ENCODE assay signal across 11 cellular contexts in the genomic region with DNA sequence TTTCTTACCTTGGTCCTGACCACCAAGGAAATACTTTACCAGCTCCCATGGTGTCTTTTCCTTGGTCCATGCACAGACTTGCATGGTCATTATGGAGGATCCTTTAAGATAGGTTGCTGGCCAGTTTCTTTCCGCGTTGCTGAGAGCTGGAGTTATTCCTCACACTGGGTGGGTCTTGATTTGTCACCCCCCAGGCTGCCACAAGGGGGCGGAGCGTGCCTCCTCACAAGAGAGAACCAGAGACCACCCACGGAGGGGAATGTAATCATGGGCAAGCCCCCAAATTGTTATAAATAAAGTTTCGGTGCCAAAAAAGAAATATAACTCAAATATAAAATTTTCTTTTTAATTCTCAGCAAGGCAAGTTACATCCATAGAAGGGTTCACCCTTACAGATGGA. TPM values are rescaled to one million over a fixed set of nuclear protein-coding genes. Genes with fewer than 3 reads are reported as not detected.
DNase-seq lines count a peak whose midpoint lies in the region; ATAC-seq and TF ChIP-seq lines count a peak whose summit lies in the region.
"Had no signal": no experiment of that assay in that cellular context is flagged by ENCODE, and none has a peak within 500 bp of the region (broad histone marks: within the 10 kb centered on the region; RNA-seq: fewer than 3 reads in every experiment).

No MANE protein-coding gene starts in this region.

- TF ChIP-seq CTCF in fibroblast of pulmonary artery (IDR thresholded peaks at IDR 0.05; ENCODE audit: low read length, missing control alignments): peak; percentile 14

- intact Hi-C loops in activated T-helper 1 cell treated with anti-CD3 and anti-CD28 coated beads, Interleukin-12 subunit alpha, Interleukin-12 subunit beta, Interleukin-2, Interleukin-4 antibody, amounts not matched to agents 30 ng/mL and 10 ng/mL and 1 ng/mL, durations not matched to agents 14 hours and 24 hours and 36 hours (cut with micrococcal nuclease): loop anchor here (1.0 to 2.0 kb wide), 2 partner anchors 289 to 417 kb away; no protein-coding TSS in a partner anchor

- peaks cover 5% of the 10 kb centered on the region for H3K27me3 Mint-ChIP-seq in activated T-helper 1 cell treated with anti-CD3 and anti-CD28 coated beads, Interleukin-12 subunit alpha, Interleukin-12 subunit beta, Interleukin-2, Interleukin-4 antibody, amounts not matched to agents 30 ng/mL and 10 ng/mL and 1 ng/mL, durations not matched to agents 14 hours and 24 hours and 36 hours (ENCODE audit: insufficient read depth)
- no peaks in the 10 kb centered on the region for H3K27me3 Mint-ChIP-seq in stimulated activated naive CD8-positive, alpha-beta T cell treated with anti-CD3 and anti-CD28 coated beads, Interleukin-15, amount 100 ng/mL, for 72 hours

- no peaks in the 10 kb centered on the region for H3K4me1 Mint-ChIP-seq in activated T-helper 1 cell treated with anti-CD3 and anti-CD28 coated beads, Interleukin-12 subunit alpha, Interleukin-12 subunit beta, Interleukin-2, Interleukin-4 antibody, amounts not matched to agents 30 ng/mL and 10 ng/mL and 1 ng/mL, durations not matched to agents 14 hours and 24 hours and 36 hours (ENCODE audit: low read depth)
- no peaks in the 10 kb centered on the region for H3K4me1 Mint-ChIP-seq in stimulated activated naive CD8-positive, alpha-beta T cell treated with anti-CD3 and anti-CD28 coated beads, Interleukin-15, amount 100 ng/mL, for 72 hours

- DNase-seq in activated T-helper 1 cell treated with Interleukin-2 at 50 U/mL for 16 hours (ENCODE audit: low read depth) (peak; percentile 2), fibroblast of pulmonary artery (ENCODE audit: low read depth) (no peak), HPDE6-E6E7 (ENCODE audit: extremely low spot score) (no peak)
- no peak for DNase-seq in activated T-helper 1 cell treated with anti-CD3 and anti-CD28 coated beads, Interleukin-12 subunit alpha, Interleukin-12 subunit beta, Interleukin-2, Interleukin-4 antibody, amounts not matched to agents 30 ng/mL and 10 ng/mL and 1 ng/mL, durations not matched to agents 14 hours and 24 hours and 36 hours (ENCODE audit: low spot score)
- peak; percentile 34 for DNase-seq in activated CD4-positive, CD25-positive, alpha-beta regulatory T cell treated with anti-CD3 and anti-CD28 coated beads, Interleukin-2, amount 50 U/mL, for 72 hours
- DNase-seq in stimulated activated naive CD8-positive, alpha-beta T cell treated with anti-CD3 and anti-CD28 coated beads, Interleukin-15, amount 100 ng/mL, for 72 hours: peak; percentile 18 to 28
- DNase-seq: C1 segment of cervical spinal cord, foreskin melanocyte, spleen had no signal

- no peak overlapping the region for H3K4me3 Mint-ChIP-seq in activated T-helper 1 cell treated with anti-CD3 and anti-CD28 coated beads, Interleukin-12 subunit alpha, Interleukin-12 subunit beta, Interleukin-2, Interleukin-4 antibody, amounts not matched to agents 30 ng/mL and 10 ng/mL and 1 ng/mL, durations not matched to agents 14 hours and 24 hours and 36 hours
- no peak overlapping the region for H3K4me3 Mint-ChIP-seq in stimulated activated naive CD8-positive, alpha-beta T cell treated with anti-CD3 and anti-CD28 coated beads, Interleukin-15, amount 100 ng/mL, for 72 hours

- H3K4me3 ChIP-seq in fibroblast of pulmonary artery (replicated peaks; ENCODE audit: low read depth, low read length): no peak overlapping the region
- H3K4me3 ChIP-seq: spleen had no signal

- no peak for ATAC-seq in stimulated activated naive CD8-positive, alpha-beta T cell treated with anti-CD3 and anti-CD28 coated beads, Interleukin-15, amount 100 ng/mL, for 72 hours
- ATAC-seq in GM21737 (IDR thresholded peaks at IDR 0.05; ENCODE audit: unreplicated experiment): no peak
- no peak for ATAC-seq in HG03039 (IDR thresholded peaks at IDR 0.05; ENCODE audit: unreplicated experiment)

- H3K36me3 Mint-ChIP-seq in activated T-helper 1 cell treated with anti-CD3 and anti-CD28 coated beads, Interleukin-12 subunit alpha, Interleukin-12 subunit beta, Interleukin-2, Interleukin-4 antibody, amounts not matched to agents 30 ng/mL and 10 ng/mL and 1 ng/mL, durations not matched to agents 14 hours and 24 hours and 36 hours (ENCODE audit: low read depth): no peaks in the 10 kb centered on the region

- H3K9me3 Mint-ChIP-seq in activated T-helper 1 cell treated with anti-CD3 and anti-CD28 coated beads, Interleukin-12 subunit alpha, Interleukin-12 subunit beta, Interleukin-2, Interleukin-4 antibody, amounts not matched to agents 30 ng/mL and 10 ng/mL and 1 ng/mL, durations not matched to agents 14 hours and 24 hours and 36 hours: no peaks in the 10 kb centered on the region
- no peaks in the 10 kb centered on the region for H3K9me3 Mint-ChIP-seq in stimulated activated naive CD8-positive, alpha-beta T cell treated with anti-CD3 and anti-CD28 coated beads, Interleukin-15, amount 100 ng/mL, for 72 hours

- H3K27ac Mint-ChIP-seq in activated T-helper 1 cell treated with anti-CD3 and anti-CD28 coated beads, Interleukin-12 subunit alpha, Interleukin-12 subunit beta, Interleukin-2, Interleukin-4 antibody, amounts not matched to agents 30 ng/mL and 10 ng/mL and 1 ng/mL, durations not matched to agents 14 hours and 24 hours and 36 hours: no peak overlapping the region
- no peak overlapping the region for H3K27ac Mint-ChIP-seq in stimulated activated naive CD8-positive, alpha-beta T cell treated with anti-CD3 and anti-CD28 coated beads, Interleukin-15, amount 100 ng/mL, for 72 hours

RNA-seq across cellular contexts. Expression of a gene that starts 10.5 kb away (rescaled TPM):
- total RNA-seq in activated T-helper 1 cell treated with anti-CD3 and anti-CD28 coated beads, Interleukin-12 subunit alpha, Interleukin-12 subunit beta, Interleukin-2, Interleukin-4 antibody, amounts not matched to agents 30 ng/mL and 10 ng/mL and 1 ng/mL, durations not matched to agents 14 hours and 24 hours and 36 hours: 15.7 and 17.1 TPM in 2 replicates

Comparison
In these comparisons a context has a peak if more than half of its experiments do, and no peak if none do; other contexts are left out.
1. DNase-seq: peak in activated T-helper 1 cell treated with Interleukin-2 at 50 U/mL for 16 hours (single experiment), activated CD4-positive, CD25-positive, alpha-beta regulatory T cell treated with anti-CD3 and anti-CD28 coated beads, Interleukin-2, amount 50 U/mL, for 72 hours (single experiment) and stimulated activated naive CD8-positive, alpha-beta T cell treated with anti-CD3 and anti-CD28 coated beads, Interleukin-15, amount 100 ng/mL, for 72 hours (2 of 2); none in activated T-helper 1 cell treated with anti-CD3 and anti-CD28 coated beads, Interleukin-12 subunit alpha, Interleukin-12 subunit beta, Interleukin-2, Interleukin-4 antibody, amounts not matched to agents 30 ng/mL and 10 ng/mL and 1 ng/mL, durations not matched to agents 14 hours and 24 hours and 36 hours (single experiment), fibroblast of pulmonary artery (single experiment) and HPDE6-E6E7 (single experiment).